19 cellular contexts compared by ENCODE assay signal in genomic region chr2:64914247-64914646, GRCh38.
DNase-seq lines count a peak whose midpoint lies in the region; ATAC-seq, FAIRE-seq and TF ChIP-seq lines count a peak whose summit lies in the region.
"Had no signal": no experiment of that assay in that cellular context is flagged by ENCODE, and none has a peak within 500 bp of the region (broad histone marks: within the 10 kb centered on the region; RNA-seq: fewer than 3 reads in every experiment).

No MANE protein-coding gene starts in this region.

- TF ChIP-seq CTCF in DOHH2 (IDR thresholded peaks at IDR 0.05; ENCODE audit: low read depth, low read length, poor library complexity, severe bottlenecking): no peak
- TF ChIP-seq CTCF in OCI-LY1 (IDR thresholded peaks at IDR 0.05; ENCODE audit: low read length): no peak
- TF ChIP-seq CTCF in coronary artery (IDR thresholded peaks at IDR 0.05): no peak

- no peak overlapping the region for H2AK5ac ChIP-seq in trophoblast cell (ENCODE audit: low read length)

- H2BK120ac ChIP-seq in trophoblast cell (ENCODE audit: insufficient read depth, low read length, poor library complexity): no peak overlapping the region

- H4K12ac ChIP-seq in trophoblast cell (ENCODE audit: low read depth, low read length): no peak overlapping the region

- H3K4me2 ChIP-seq in DOHH2 (ENCODE audit: low read length): peak overlapping the region; percentile 84
- H3K4me2 ChIP-seq in OCI-LY1 (ENCODE audit: low read length): peak overlapping the region; percentile 62
- H3K4me2 ChIP-seq in trophoblast cell (ENCODE audit: low read length): no peak overlapping the region
- H3K4me2 ChIP-seq: PC-9 had no signal

- no peak overlapping the region for H3K14ac ChIP-seq in trophoblast cell (ENCODE audit: low read length)

- no peak overlapping the region for H4K91ac ChIP-seq in trophoblast cell (ENCODE audit: low read depth, low read length)

- H3K18ac ChIP-seq in trophoblast cell (ENCODE audit: low read length): no peak overlapping the region

- H3F3A ChIP-seq in DOHH2 (ENCODE audit: control insufficient read depth, insufficient read depth) (peaks cover 31% of the 10 kb centered on the region), OCI-LY1 (ENCODE audit: insufficient read depth, low read length) (peaks cover 13% of the 10 kb centered on the region)

- H2AFZ ChIP-seq in OCI-LY1 (ENCODE audit: low read length) (no peak overlapping the region), trophoblast cell (ENCODE audit: insufficient read depth, low read length, poor library complexity) (no peak overlapping the region)
- H2AFZ ChIP-seq: PC-9 had no signal

- H4K20me1 ChIP-seq in DOHH2 (ENCODE audit: control insufficient read depth, insufficient read depth, low read depth, low read length): no peaks in the 10 kb centered on the region
- no peaks in the 10 kb centered on the region for H4K20me1 ChIP-seq in OCI-LY1 (ENCODE audit: insufficient read depth, low read length)

- H3K27ac ChIP-seq in DOHH2 (ENCODE audit: low read depth, low read length) (peak overlapping the region; percentile 97), OCI-LY1 (ENCODE audit: low read depth, low read length, poor library complexity, severe bottlenecking) (peak overlapping the region; percentile 99), trophoblast cell (ENCODE audit: low read depth, low read length) (no peak overlapping the region), coronary artery (no peak overlapping the region)
- H3K27ac ChIP-seq: PC-9, SJSA1 had no signal

- H3K4me1 ChIP-seq in DOHH2 (ENCODE audit: control insufficient read depth, low read length) (peaks cover 71% of the 10 kb centered on the region), OCI-LY1 (ENCODE audit: insufficient read depth, low read length, severe bottlenecking) (peaks cover 67% of the 10 kb centered on the region), trophoblast cell (ENCODE audit: control insufficient read depth in 1 of 2, insufficient read depth in 2 of 2, low read length in 2 of 2) (no peaks in the 10 kb centered on the region)
- H3K4me1 ChIP-seq: SJSA1 had no signal

- H2BK12ac ChIP-seq in trophoblast cell (ENCODE audit: low read length): no peak overlapping the region

- no peak for DNase-seq in GM19239 (ENCODE audit: insufficient read length, low spot score)
- DNase-seq in trophoblast cell: peak; percentile 17 to 74
- no peak for DNase-seq in RPMI8226
- no peak for DNase-seq in coronary artery (ENCODE audit: low spot score)
- DNase-seq in GM03348 (ENCODE audit: low spot score): no peak
- DNase-seq: CD8-positive, alpha-beta memory T cell; H9; NCI-H1694 treated with DMSO at 0.1 percent for 48 hours; NCI-H2227 treated with DMSO at 0.1 percent for 48 hours; NCI-H510A treated with DMSO at 0.1 percent for 48 hours; NCI-H774; SW 1271 had no signal

- peaks cover 10% of the 10 kb centered on the region for H3K79me2 ChIP-seq in DOHH2 (ENCODE audit: control insufficient read depth, low read length)
- H3K79me2 ChIP-seq in OCI-LY1 (ENCODE audit: insufficient read depth, low read length): no peaks in the 10 kb centered on the region
- no peaks in the 10 kb centered on the region for H3K79me2 ChIP-seq in trophoblast cell (ENCODE audit: control insufficient read depth, insufficient read depth, low read length, poor library complexity)

- ATAC-seq in HG03520 (IDR thresholded peaks at IDR 0.05; ENCODE audit: unreplicated experiment): no peak

- H3K9ac ChIP-seq in OCI-LY1 (ENCODE audit: low read length) (peak overlapping the region; percentile 59), trophoblast cell (ENCODE audit: low read length) (no peak overlapping the region)

- no peak overlapping the region for H3K4ac ChIP-seq in trophoblast cell (ENCODE audit: low read depth, low read length)

- H3K9me3 ChIP-seq in DOHH2 (ENCODE audit: control insufficient read depth, insufficient read depth, low read length): no peaks in the 10 kb centered on the region
- no peaks in the 10 kb centered on the region for H3K9me3 ChIP-seq in OCI-LY1 (ENCODE audit: low read length)
- no peaks in the 10 kb centered on the region for H3K9me3 ChIP-seq in trophoblast cell (ENCODE audit: insufficient read depth, low read depth, low read length)
- H3K9me3 ChIP-seq: SJSA1 had no signal

- H3K27me3 ChIP-seq in DOHH2 (ENCODE audit: control insufficient read depth, low read length) (no peaks in the 10 kb centered on the region), OCI-LY1 (ENCODE audit: insufficient read depth, low read length) (no peaks in the 10 kb centered on the region), trophoblast cell (ENCODE audit: insufficient read depth, low read length) (no peaks in the 10 kb centered on the region)
- H3K27me3 ChIP-seq: SJSA1 had no signal

- peak; percentile 52 for FAIRE-seq in GM19239 (lab: Jason Lieb, UNC)
- FAIRE-seq: A204.1, HTR-8/SVneo had no signal

- H3K23ac ChIP-seq in trophoblast cell (ENCODE audit: low read length): no peak overlapping the region

- H3K9me2 ChIP-seq in DOHH2 (replicated peaks; ENCODE audit: control insufficient read depth, low read length) (no peaks in the 10 kb centered on the region), OCI-LY1 (ENCODE audit: low read depth, low read length) (no peaks in the 10 kb centered on the region)

- no peak overlapping the region for H4K8ac ChIP-seq in trophoblast cell (ENCODE audit: low read depth, low read length)

- no peak overlapping the region for H2BK5ac ChIP-seq in trophoblast cell (ENCODE audit: low read depth, low read length, poor library complexity)

- no CpG with 5 or more reads among the region's 9 CpGs for WGBS in trophoblast cell (ENCODE audit: extremely low coverage, insufficient coverage, insufficient read length)

- H3K4me3 ChIP-seq in DOHH2 (ENCODE audit: low read length): peak overlapping the region; percentile 61
- H3K4me3 ChIP-seq in OCI-LY1 (ENCODE audit: low read depth, low read length, poor library complexity, severe bottlenecking): peak overlapping the region; percentile 9
- no peak overlapping the region for H3K4me3 ChIP-seq in trophoblast cell (ENCODE audit: low read depth, low read length)
- H3K4me3 ChIP-seq in coronary artery: no peak overlapping the region
- H3K4me3 ChIP-seq: PC-9, SJSA1 had no signal

- H3K79me1 ChIP-seq in trophoblast cell (ENCODE audit: low read length): no peaks in the 10 kb centered on the region

- H3K36me3 ChIP-seq in DOHH2 (ENCODE audit: control insufficient read depth, low read length) (peaks cover 10% of the 10 kb centered on the region; the same call in 1 of the 2 replicates), OCI-LY1 (ENCODE audit: insufficient read depth, low read length) (peaks cover 7% of the 10 kb centered on the region), trophoblast cell (ENCODE audit: control insufficient read depth in 1 of 2, insufficient read depth in 2 of 2, low read length in 2 of 2) (no peaks in the 10 kb centered on the region)
- H3K36me3 ChIP-seq: SJSA1 had no signal

Comparison
In these comparisons a context has a peak if more than half of its experiments do, and no peak if none do; other contexts are left out.
1. H3K27ac ChIP-seq: peak in DOHH2 (single experiment) and OCI-LY1 (single experiment); none in trophoblast cell (single experiment) and coronary artery (0 of 2).
2. H3K4me3 ChIP-seq: peak in DOHH2 (single experiment) and OCI-LY1 (single experiment); none in trophoblast cell (single experiment) and coronary artery (single experiment).
3. DNase-seq: peak in trophoblast cell (2 of 2); none in GM19239 (single experiment), RPMI8226 (single experiment), coronary artery (single experiment) and GM03348 (single experiment).